8 cellular contexts compared by ENCODE assay signal in genomic region chr7:100080895-100081534, GRCh38. TPM values are rescaled to one million over a fixed set of nuclear protein-coding genes. Genes with fewer than 3 reads are reported as not detected.
DNase-seq lines count a peak whose midpoint lies in the region; ATAC-seq and TF ChIP-seq lines count a peak whose summit lies in the region.

No MANE protein-coding gene starts in this region.

- H3K4me3 Mint-ChIP-seq in HFFc6 (peak overlapping the region; percentile 97), WTC11 (peak overlapping the region; percentile 98)

- no peak for TF ChIP-seq CTCF in HFFc6 (IDR thresholded peaks at IDR 0.05)
- TF ChIP-seq CTCF in WTC11 (IDR thresholded peaks at IDR 0.05) = no peak
- TF ChIP-seq CTCF in hepatocyte (IDR thresholded peaks at IDR 0.05; ENCODE audit: poor library complexity) = no peak
- TF ChIP-seq CTCF in smooth muscle cell (IDR thresholded peaks at IDR 0.05; ENCODE audit: borderline replicate concordance, insufficient read depth, poor library complexity, severe bottlenecking) = no peak

- H3K27me3 ChIP-seq in hepatocyte (no peaks in the 10 kb centered on the region), smooth muscle cell (ENCODE audit: low read depth) (no peaks in the 10 kb centered on the region)

- H3K4me3 ChIP-seq in hepatocyte = peak overlapping the region; percentile 77
- peak overlapping the region; percentile 87 for H3K4me3 ChIP-seq in smooth muscle cell

- H3K27me3 Mint-ChIP-seq in HFFc6 (ENCODE audit: insufficient read depth) (no peaks in the 10 kb centered on the region), WTC11 (ENCODE audit: low read depth) (no peaks in the 10 kb centered on the region; the same call in 1 of the 2 replicates)

- WGBS in hepatocyte (ENCODE audit: low lambda C conversion rate, missing lambda C conversion rate) = 1% methylated on average over 33 of the region's 34 CpGs
- 3% methylated on average over 33 of the region's 34 CpGs for WGBS in smooth muscle cell (ENCODE audit: low lambda C conversion rate)

- peaks cover 41% of the 10 kb centered on the region for H3K4me1 Mint-ChIP-seq in HFFc6 (ENCODE audit: low read depth)
- H3K4me1 Mint-ChIP-seq in WTC11 = peaks cover 23% of the 10 kb centered on the region

- H3K9me3 Mint-ChIP-seq in HFFc6 (no peaks in the 10 kb centered on the region; the same call in 1 of the 2 replicates), WTC11 (peaks cover 7% of the 10 kb centered on the region)

- peak overlapping the region; percentile 90 for H3K4me2 ChIP-seq in hepatocyte
- peak overlapping the region; percentile 100 for H3K4me2 ChIP-seq in smooth muscle cell

- H3K9me3 ChIP-seq in hepatocyte (ENCODE audit: low read depth) (no peaks in the 10 kb centered on the region), smooth muscle cell (replicated peaks; ENCODE audit: low read depth) (no peaks in the 10 kb centered on the region)

- H2AFZ ChIP-seq in hepatocyte (peak overlapping the region; percentile 37), smooth muscle cell (ENCODE audit: low read depth) (no peak overlapping the region)

- H3K36me3 Mint-ChIP-seq in HFFc6 (ENCODE audit: low read depth) (peaks cover 34% of the 10 kb centered on the region), WTC11 (peaks cover 42% of the 10 kb centered on the region)

- H3K4me1 ChIP-seq in hepatocyte (ENCODE audit: insufficient read depth) (peaks cover 35% of the 10 kb centered on the region), smooth muscle cell (ENCODE audit: low read depth) (peaks cover 12% of the 10 kb centered on the region)

- H4K20me1 ChIP-seq in hepatocyte (ENCODE audit: insufficient read depth, poor library complexity, severe bottlenecking) (peaks cover 17% of the 10 kb centered on the region), smooth muscle cell (ENCODE audit: low read depth) (peaks cover 28% of the 10 kb centered on the region)

- CTCF ChIA-PET in WTC11 (lab: Charles Lee) = no interaction called here

- H3K27ac ChIP-seq in hepatocyte = peak overlapping the region; percentile 92
- H3K27ac ChIP-seq in smooth muscle cell (ENCODE audit: low read depth) = peak overlapping the region; percentile 93

- peak overlapping the region; percentile 97 for H3K9ac ChIP-seq in smooth muscle cell (ENCODE audit: low read depth)

- H3K36me3 ChIP-seq in hepatocyte (replicated peaks; ENCODE audit: insufficient read depth, low read depth) (peaks cover 9% of the 10 kb centered on the region), smooth muscle cell (ENCODE audit: low read depth) (peaks cover 11% of the 10 kb centered on the region)

- H3K9me2 ChIP-seq in hepatocyte (replicated peaks; ENCODE audit: insufficient read depth) = no peaks in the 10 kb centered on the region

- POLR2A ChIA-PET in WTC11 (lab: Charles Lee) = interaction anchor here (3.7 kb wide), 1 partner anchor 20 kb away, joined by 56 read pairs; the partner anchor contains the start of genes AP4M1 and MCM7

- H3K79me2 ChIP-seq in hepatocyte (peaks cover 55% of the 10 kb centered on the region), smooth muscle cell (ENCODE audit: low read depth) (peaks cover 55% of the 10 kb centered on the region)

- H3F3A ChIP-seq in smooth muscle cell (ENCODE audit: low read depth) = peaks cover 12% of the 10 kb centered on the region

- DNase-seq in D341Med (ENCODE audit: low spot score) (peak; percentile 57), HFFc6 (no peak), WTC11 (ENCODE audit: low spot score) (no peak), hepatocyte (ENCODE audit: low spot score) (peak; percentile 68), smooth muscle cell (lab: John Stamatoyannopoulos, UW; ENCODE audit: unreplicated experiment) (no peak)

- H3K27ac Mint-ChIP-seq in HFFc6 (peak overlapping the region; percentile 87), WTC11 (peak overlapping the region; percentile 95)

- ATAC-seq in WTC11 = peak; percentile 7
- no peak for ATAC-seq in GM18511 (IDR thresholded peaks at IDR 0.05; ENCODE audit: unreplicated experiment)
- ATAC-seq in HG02885 (IDR thresholded peaks at IDR 0.05; ENCODE audit: poor library complexity, unreplicated experiment) = no peak
- no peak for ATAC-seq in GM21367 (IDR thresholded peaks at IDR 0.05; ENCODE audit: unreplicated experiment)

TF ChIP-seq in WTC11, 78 proteins besides CTCF, POLR2A, EP300 and RAD21 (continues in another document):
- TF ChIP-seq GRHL2 (CRISPR knock-in tag; IDR thresholded peaks at IDR 0.05; ENCODE audit: insufficient replicate concordance, severe bottlenecking) (no peak), EMX1 (CRISPR knock-in tag; IDR thresholded peaks at IDR 0.05) (0 out of 2 replicates have a peak, but pooled peaks have one; percentile 31), PRDM15 (CRISPR knock-in tag; IDR thresholded peaks at IDR 0.05) (0 out of 2 replicates have a peak, but pooled peaks have one; percentile 17), USF2 (CRISPR knock-in tag; IDR thresholded peaks at IDR 0.05) (no peak), FOXK1 (CRISPR knock-in tag; IDR thresholded peaks at IDR 0.05) (no peak), GTF2I (CRISPR knock-in tag; conservative IDR thresholded peaks at IDR 0.05) (no peak), ZMAT4 (CRISPR knock-in tag; IDR thresholded peaks at IDR 0.05) (no peak)

RNA-seq across cellular contexts. Expression of gene ZNF3, which starts 0.5 kb away (rescaled TPM):
- 10 to 100 TPM; 16.5 to 19.4 (median 18.3) TPM for total RNA-seq in HFFc6 (2021; fragmentation: NEBNext Ultra II Directional; extraction: Animal tissue kit (Norgen Biotek cat#: 25700))
- total RNA-seq in WTC11 (2021) (38.1 to 48.3 TPM (median 39.1 TPM) in 3 replicates), hepatocyte (30.1 and 35.6 TPM in 2 replicates), smooth muscle cell (21.2 and 21.6 TPM in 2 replicates)
- polyA plus RNA-seq in hepatocyte (20.7 and 28.3 TPM in 2 replicates), smooth muscle cell (22.0 and 25.2 TPM in 2 replicates)

RNA-seq across cellular contexts. Expression of gene COPS6, which starts 7.8 kb away (rescaled TPM):
- 100 to 1,000 TPM; 253 to 334 (median 302) TPM for total RNA-seq in HFFc6 (2021; fragmentation: NEBNext Ultra II Directional; extraction: Animal tissue kit (Norgen Biotek cat#: 25700))
- 118 to 124 TPM (median 119 TPM) in 3 replicates for total RNA-seq in WTC11 (2021)
- 41.9 and 53.7 TPM in 2 replicates for total RNA-seq in hepatocyte
- 161 and 163 TPM in 2 replicates for polyA plus RNA-seq in hepatocyte
- total RNA-seq in smooth muscle cell = 71.9 and 107 TPM in 2 replicates
- polyA plus RNA-seq in smooth muscle cell = 251 and 259 TPM in 2 replicates

RNA-seq across cellular contexts. Expression of gene MCM7, which starts 20.2 kb away (rescaled TPM):
- total RNA-seq in HFFc6 (2021; fragmentation: NEBNext Ultra II Directional; extraction: Animal tissue kit (Norgen Biotek cat#: 25700)) = 100 to 1,000 TPM in 5 of 6 experiments, 10 to 100 TPM in 1; 70.9 to 139 (median 124) TPM
- 306 to 351 TPM (median 315 TPM) in 3 replicates for total RNA-seq in WTC11 (2021)
- total RNA-seq in hepatocyte = 39.0 and 42.1 TPM in 2 replicates
- polyA plus RNA-seq in hepatocyte = 49.3 and 57.5 TPM in 2 replicates
- total RNA-seq in smooth muscle cell = 36.4 and 47.6 TPM in 2 replicates
- 56.9 and 59.7 TPM in 2 replicates for polyA plus RNA-seq in smooth muscle cell

RNA-seq across cellular contexts. Expression of gene AP4M1, which starts 20.4 kb away (rescaled TPM):
- 10 to 100 TPM; 20.2 to 24.5 (median 21.9) TPM for total RNA-seq in HFFc6 (2021; fragmentation: NEBNext Ultra II Directional; extraction: Animal tissue kit (Norgen Biotek cat#: 25700))
- 16.9 to 18.0 TPM (median 17.4 TPM) in 3 replicates for total RNA-seq in WTC11 (2021)
- total RNA-seq in hepatocyte = 13.0 and 22.8 TPM in 2 replicates
- 17.4 and 22.0 TPM in 2 replicates for polyA plus RNA-seq in hepatocyte
- total RNA-seq in smooth muscle cell = 10.1 and 18.0 TPM in 2 replicates
- polyA plus RNA-seq in smooth muscle cell = 16.9 and 17.7 TPM in 2 replicates

RNA-seq across cellular contexts. Expression of gene ZSCAN21, which starts 31.4 kb away (rescaled TPM):
- 1 to 10 TPM; 8.2 to 9.8 (median 9.2) TPM for total RNA-seq in HFFc6 (2021; fragmentation: NEBNext Ultra II Directional; extraction: Animal tissue kit (Norgen Biotek cat#: 25700))
- total RNA-seq in WTC11 (2021) = 25.5 to 27.2 TPM (median 26.2 TPM) in 3 replicates
- 9.6 and 10.9 TPM in 2 replicates for total RNA-seq in hepatocyte
- 11.7 and 12.8 TPM in 2 replicates for polyA plus RNA-seq in hepatocyte
- total RNA-seq in smooth muscle cell = 11.3 and 12.1 TPM in 2 replicates
- 15.3 and 17.5 TPM in 2 replicates for polyA plus RNA-seq in smooth muscle cell

Comparison
In these comparisons a context has a peak if more than half of its experiments do, and no peak if none do; other contexts are left out.
1. DNase-seq: peak in D341Med (single experiment) and hepatocyte (single experiment); none in HFFc6 (single experiment), WTC11 (single experiment) and smooth muscle cell (single experiment).